8 cellular contexts compared by ENCODE assay signal in the genomic region with DNA sequence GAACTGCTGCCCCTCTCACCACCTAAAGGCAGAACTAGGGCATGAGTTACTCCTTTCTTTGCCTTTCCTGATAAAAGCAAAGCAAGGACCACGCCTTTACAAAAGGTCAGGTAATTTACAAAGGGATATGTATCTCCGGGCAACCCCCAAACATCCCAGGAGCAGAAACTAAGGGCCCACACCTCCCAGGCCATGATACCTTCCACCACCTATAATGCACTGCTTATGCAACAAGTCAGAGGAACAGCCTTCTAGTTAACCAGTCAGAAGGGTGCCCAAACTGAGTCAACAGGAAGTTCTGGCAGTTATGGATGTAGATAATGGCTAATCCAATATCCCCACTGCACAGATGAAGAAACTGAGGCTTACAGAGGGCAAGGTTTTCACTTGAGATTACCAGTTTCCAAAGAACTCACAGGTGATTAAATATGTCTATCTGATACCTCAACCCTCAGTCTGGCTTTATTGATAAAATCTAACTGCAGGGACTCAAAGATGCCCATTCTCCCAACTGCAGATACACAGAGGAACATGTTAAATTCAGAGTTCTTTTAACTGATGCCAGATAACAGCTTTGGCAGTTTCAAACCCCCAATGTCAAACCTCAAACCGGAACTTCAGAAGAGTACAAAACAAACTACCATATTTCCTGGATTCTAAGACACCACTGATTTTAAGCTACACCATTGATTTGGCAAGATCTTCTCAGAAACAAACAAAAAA. TPM values are rescaled to one million over a fixed set of nuclear protein-coding genes. Genes with fewer than 3 reads are reported as not detected.
DNase-seq lines count a peak whose midpoint lies in the region; ATAC-seq and TF ChIP-seq lines count a peak whose summit lies in the region.

No MANE protein-coding gene starts in this region.

- H3K9me3 ChIP-seq in right atrium auricular region (no peaks in the 10 kb centered on the region), vagina (no peaks in the 10 kb centered on the region)

- TF ChIP-seq CTCF in right atrium auricular region (IDR thresholded peaks at IDR 0.05) (no peak), vagina (IDR thresholded peaks at IDR 0.05) (no peak)

- TF ChIP-seq POLR2A in vagina (IDR thresholded peaks at IDR 0.05): no peak

- peaks cover 88% of the 10 kb centered on the region for H3K4me1 Mint-ChIP-seq in activated naive CD8-positive, alpha-beta T cell treated with anti-CD3 and anti-CD28 coated beads, Interleukin-2, amount 10 ng/mL, durations not matched to agents 7 days and 5 days

- H3K36me3 Mint-ChIP-seq in activated naive CD8-positive, alpha-beta T cell treated with anti-CD3 and anti-CD28 coated beads, Interleukin-2, amount 10 ng/mL, durations not matched to agents 7 days and 5 days: peaks cover 36% of the 10 kb centered on the region

- no peaks in the 10 kb centered on the region for H3K9me3 Mint-ChIP-seq in activated naive CD8-positive, alpha-beta T cell treated with anti-CD3 and anti-CD28 coated beads, Interleukin-2, amount 10 ng/mL, durations not matched to agents 7 days and 5 days

- H3K4me1 ChIP-seq in right atrium auricular region (peaks cover 2 to 100% of the 10 kb centered on the region in 2 donors), vagina (peaks cover 100% of the 10 kb centered on the region)

- H3K27me3 Mint-ChIP-seq in activated naive CD8-positive, alpha-beta T cell treated with anti-CD3 and anti-CD28 coated beads, Interleukin-2, amount 10 ng/mL, durations not matched to agents 7 days and 5 days: no peaks in the 10 kb centered on the region

- no peaks in the 10 kb centered on the region for H3K27me3 ChIP-seq in right atrium auricular region
- H3K27me3 ChIP-seq in vagina: no peaks in the 10 kb centered on the region

- ATAC-seq in Right ventricle myocardium superior (ENCODE audit: poor library complexity) (no peak), GM18519 (IDR thresholded peaks at IDR 0.05; ENCODE audit: low FRiP score, unreplicated experiment) (no peak), GM19395 (IDR thresholded peaks at IDR 0.05; ENCODE audit: unreplicated experiment) (no peak), HG03025 (IDR thresholded peaks at IDR 0.05; ENCODE audit: low FRiP score, unreplicated experiment) (no peak)
- ATAC-seq in activated naive CD8-positive, alpha-beta T cell treated with anti-CD3 and anti-CD28 coated beads, Interleukin-2, amount 10 ng/mL, durations not matched to agents 7 days and 5 days (ENCODE audit: low read depth): peak; percentile 27

- POLR2A ChIA-PET in activated naive CD8-positive, alpha-beta T cell treated with anti-CD3 and anti-CD28 coated beads, Interleukin-2, amount 10 ng/mL, durations not matched to agents 7 days and 5 days (lab: Charles Lee): interaction anchor here (1.0 to 9.4 kb wide), 8 partner anchors 10 to 118 kb away, joined by 3 to 160 read pairs (median 12); a partner anchor contains a TSS

- H3K27ac ChIP-seq in right atrium auricular region (peak overlapping the region; percentile 75 to 79), vagina (peak overlapping the region; percentile 75)

- DNase-seq in right atrium auricular region (ENCODE audit: low spot score) (no peak), Right ventricle myocardium superior (no peak), lung microvascular endothelial cell (ENCODE audit: low read depth in 2 of 2) (peak; percentile 28 to 46), vagina (ENCODE audit: extremely low spot score in 2 of 2) (no peak)
- no peak for DNase-seq in activated naive CD8-positive, alpha-beta T cell treated with anti-CD3 and anti-CD28 coated beads, Interleukin-2, amount 10 ng/mL, durations not matched to agents 7 days and 5 days

- no peak overlapping the region for H3K4me3 ChIP-seq in right atrium auricular region
- H3K4me3 ChIP-seq in vagina: no peak overlapping the region

- H3K27ac Mint-ChIP-seq in activated naive CD8-positive, alpha-beta T cell treated with anti-CD3 and anti-CD28 coated beads, Interleukin-2, amount 10 ng/mL, durations not matched to agents 7 days and 5 days: peak overlapping the region; percentile 80

- intact Hi-C loops in Right ventricle myocardium superior (cut with DNase I) (no loop called here), vagina (cut with DNase I) (no loop called here)

- peak overlapping the region; percentile 73 for H3K4me3 Mint-ChIP-seq in activated naive CD8-positive, alpha-beta T cell treated with anti-CD3 and anti-CD28 coated beads, Interleukin-2, amount 10 ng/mL, durations not matched to agents 7 days and 5 days

- H3K36me3 ChIP-seq in right atrium auricular region (peaks cover 11% of the 10 kb centered on the region), vagina (peaks cover 0 to 6% of the 10 kb centered on the region in 2 donors)

RNA-seq across cellular contexts. Expression of a gene that starts 16.8 kb away (rescaled TPM):
- total RNA-seq in right atrium auricular region (10 to 100 TPM in 1 of 2 donors, 1 to 10 TPM in 1; 8.1 to 12.5 TPM), Right ventricle myocardium superior (5.3 TPM), lung microvascular endothelial cell (5.0 and 6.5 TPM in 2 replicates), vagina (51.8 TPM)
- 10 to 100 TPM; 24.2 to 27.5 TPM for total RNA-seq in activated naive CD8-positive, alpha-beta T cell treated with anti-CD3 and anti-CD28 coated beads, Interleukin-2, amount 10 ng/mL, durations not matched to agents 7 days and 5 days

RNA-seq across cellular contexts. Expression of a gene that starts 20.7 kb away (rescaled TPM):
- total RNA-seq in right atrium auricular region (1 to 10 TPM; 5.9 to 9.3 TPM), Right ventricle myocardium superior (6.5 TPM), lung microvascular endothelial cell (5.9 and 8.9 TPM in 2 replicates), vagina (51.3 TPM)
- total RNA-seq in activated naive CD8-positive, alpha-beta T cell treated with anti-CD3 and anti-CD28 coated beads, Interleukin-2, amount 10 ng/mL, durations not matched to agents 7 days and 5 days: 10 to 100 TPM; 54.0 to 54.2 TPM

RNA-seq across cellular contexts. Expression of a gene that starts 39.4 kb away (rescaled TPM):
- total RNA-seq in right atrium auricular region: 1 to 10 TPM in 1 of 2 donors, under 1 TPM in 1; 0.63 to 1.6 TPM
- total RNA-seq in Right ventricle myocardium superior: 0.11 TPM
- 100 to 1,000 TPM; 125 to 142 TPM for total RNA-seq in activated naive CD8-positive, alpha-beta T cell treated with anti-CD3 and anti-CD28 coated beads, Interleukin-2, amount 10 ng/mL, durations not matched to agents 7 days and 5 days
- total RNA-seq in lung microvascular endothelial cell: not detected in 2 replicates
- total RNA-seq in vagina: not detected

RNA-seq across cellular contexts. Expression of a gene that starts 50.6 kb away (rescaled TPM):
- total RNA-seq in right atrium auricular region: 10 to 100 TPM; 52.3 to 81.1 TPM
- 87.7 TPM for total RNA-seq in Right ventricle myocardium superior
- total RNA-seq in activated naive CD8-positive, alpha-beta T cell treated with anti-CD3 and anti-CD28 coated beads, Interleukin-2, amount 10 ng/mL, durations not matched to agents 7 days and 5 days: 100 to 1,000 TPM; 220 to 233 TPM
- total RNA-seq in lung microvascular endothelial cell: 14.6 and 15.5 TPM in 2 replicates
- 78.3 TPM for total RNA-seq in vagina

RNA-seq across cellular contexts. Expression of a gene that starts 50.7 kb away (rescaled TPM):
- total RNA-seq in right atrium auricular region (under 1 TPM; 0.26 to 0.55 TPM), Right ventricle myocardium superior (0.51 TPM), lung microvascular endothelial cell (1.1 and 1.4 TPM in 2 replicates), vagina (4.2 TPM)
- 1 to 10 TPM; 4.0 to 4.7 TPM for total RNA-seq in activated naive CD8-positive, alpha-beta T cell treated with anti-CD3 and anti-CD28 coated beads, Interleukin-2, amount 10 ng/mL, durations not matched to agents 7 days and 5 days

Comparison
In these comparisons a context has a peak if more than half of its experiments do, and no peak if none do; other contexts are left out.
1. DNase-seq: peak in lung microvascular endothelial cell (2 of 2); none in right atrium auricular region (single experiment), Right ventricle myocardium superior (single experiment), activated naive CD8-positive, alpha-beta T cell treated with anti-CD3 and anti-CD28 coated beads, Interleukin-2, amount 10 ng/mL, durations not matched to agents 7 days and 5 days (single experiment) and vagina (0 of 2).
2. RNA of a gene that starts 39.4 kb away (total RNA-seq): 125 to 142 TPM in activated naive CD8-positive, alpha-beta T cell treated with anti-CD3 and anti-CD28 coated beads, Interleukin-2, amount 10 ng/mL, durations not matched to agents 7 days and 5 days; 0.63 to 1.6 TPM in right atrium auricular region, not detected in vagina (single experiment), 0.11 TPM in Right ventricle myocardium superior (single experiment) and not detected in lung microvascular endothelial cell; every median in the first group is over 10 times any median in the second.